1 cellular context compared by ENCODE assay signal in the genomic region with DNA sequence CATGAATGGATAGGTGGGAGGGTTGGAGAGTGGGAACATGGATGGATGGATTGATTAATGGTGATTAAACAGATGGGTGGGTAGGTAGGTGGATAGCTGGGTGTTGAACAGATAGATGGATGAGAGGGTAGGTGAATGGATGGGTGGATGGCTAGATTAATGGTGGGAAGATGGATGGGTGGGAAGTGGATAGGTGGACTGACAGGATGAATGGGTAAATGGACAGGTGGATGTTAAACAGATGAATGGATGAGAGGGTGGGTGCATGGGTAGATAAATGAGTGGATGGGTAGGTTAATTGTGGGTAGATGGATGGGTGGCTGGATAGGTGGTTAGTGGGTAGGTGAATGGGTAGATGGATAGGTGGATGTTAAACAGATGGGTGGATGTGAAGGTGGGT.
TF ChIP-seq lines count a peak whose summit lies in the region.

No MANE protein-coding gene starts in this region.

TF ChIP-seq in HEK293, 187 proteins besides CTCF, POLR2A, EP300 and RAD21 (continued from another document):
- TF ChIP-seq, protein P1, sequence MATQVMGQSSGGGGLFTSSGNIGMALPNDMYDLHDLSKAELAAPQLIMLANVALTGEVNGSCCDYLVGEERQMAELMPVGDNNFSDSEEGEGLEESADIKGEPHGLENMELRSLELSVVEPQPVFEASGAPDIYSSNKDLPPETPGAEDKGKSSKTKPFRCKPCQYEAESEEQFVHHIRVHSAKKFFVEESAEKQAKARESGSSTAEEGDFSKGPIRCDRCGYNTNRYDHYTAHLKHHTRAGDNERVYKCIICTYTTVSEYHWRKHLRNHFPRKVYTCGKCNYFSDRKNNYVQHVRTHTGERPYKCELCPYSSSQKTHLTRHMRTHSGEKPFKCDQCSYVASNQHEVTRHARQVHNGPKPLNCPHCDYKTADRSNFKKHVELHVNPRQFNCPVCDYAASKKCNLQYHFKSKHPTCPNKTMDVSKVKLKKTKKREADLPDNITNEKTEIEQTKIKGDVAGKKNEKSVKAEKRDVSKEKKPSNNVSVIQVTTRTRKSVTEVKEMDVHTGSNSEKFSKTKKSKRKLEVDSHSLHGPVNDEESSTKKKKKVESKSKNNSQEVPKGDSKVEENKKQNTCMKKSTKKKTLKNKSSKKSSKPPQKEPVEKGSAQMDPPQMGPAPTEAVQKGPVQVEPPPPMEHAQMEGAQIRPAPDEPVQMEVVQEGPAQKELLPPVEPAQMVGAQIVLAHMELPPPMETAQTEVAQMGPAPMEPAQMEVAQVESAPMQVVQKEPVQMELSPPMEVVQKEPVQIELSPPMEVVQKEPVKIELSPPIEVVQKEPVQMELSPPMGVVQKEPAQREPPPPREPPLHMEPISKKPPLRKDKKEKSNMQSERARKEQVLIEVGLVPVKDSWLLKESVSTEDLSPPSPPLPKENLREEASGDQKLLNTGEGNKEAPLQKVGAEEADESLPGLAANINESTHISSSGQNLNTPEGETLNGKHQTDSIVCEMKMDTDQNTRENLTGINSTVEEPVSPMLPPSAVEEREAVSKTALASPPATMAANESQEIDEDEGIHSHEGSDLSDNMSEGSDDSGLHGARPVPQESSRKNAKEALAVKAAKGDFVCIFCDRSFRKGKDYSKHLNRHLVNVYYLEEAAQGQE (tag by site-specific recombination; IDR thresholded peaks at IDR 0.05) = no peak
- TF ChIP-seq, protein P2, sequence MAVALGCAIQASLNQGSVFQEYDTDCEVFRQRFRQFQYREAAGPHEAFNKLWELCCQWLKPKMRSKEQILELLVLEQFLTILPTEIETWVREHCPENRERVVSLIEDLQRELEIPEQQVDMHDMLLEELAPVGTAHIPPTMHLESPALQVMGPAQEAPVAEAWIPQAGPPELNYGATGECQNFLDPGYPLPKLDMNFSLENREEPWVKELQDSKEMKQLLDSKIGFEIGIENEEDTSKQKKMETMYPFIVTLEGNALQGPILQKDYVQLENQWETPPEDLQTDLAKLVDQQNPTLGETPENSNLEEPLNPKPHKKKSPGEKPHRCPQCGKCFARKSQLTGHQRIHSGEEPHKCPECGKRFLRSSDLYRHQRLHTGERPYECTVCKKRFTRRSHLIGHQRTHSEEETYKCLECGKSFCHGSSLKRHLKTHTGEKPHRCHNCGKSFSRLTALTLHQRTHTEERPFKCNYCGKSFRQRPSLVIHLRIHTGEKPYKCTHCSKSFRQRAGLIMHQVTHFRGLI (tag by site-specific recombination; IDR thresholded peaks at IDR 0.05) = no peak
- TF ChIP-seq, protein P3, sequence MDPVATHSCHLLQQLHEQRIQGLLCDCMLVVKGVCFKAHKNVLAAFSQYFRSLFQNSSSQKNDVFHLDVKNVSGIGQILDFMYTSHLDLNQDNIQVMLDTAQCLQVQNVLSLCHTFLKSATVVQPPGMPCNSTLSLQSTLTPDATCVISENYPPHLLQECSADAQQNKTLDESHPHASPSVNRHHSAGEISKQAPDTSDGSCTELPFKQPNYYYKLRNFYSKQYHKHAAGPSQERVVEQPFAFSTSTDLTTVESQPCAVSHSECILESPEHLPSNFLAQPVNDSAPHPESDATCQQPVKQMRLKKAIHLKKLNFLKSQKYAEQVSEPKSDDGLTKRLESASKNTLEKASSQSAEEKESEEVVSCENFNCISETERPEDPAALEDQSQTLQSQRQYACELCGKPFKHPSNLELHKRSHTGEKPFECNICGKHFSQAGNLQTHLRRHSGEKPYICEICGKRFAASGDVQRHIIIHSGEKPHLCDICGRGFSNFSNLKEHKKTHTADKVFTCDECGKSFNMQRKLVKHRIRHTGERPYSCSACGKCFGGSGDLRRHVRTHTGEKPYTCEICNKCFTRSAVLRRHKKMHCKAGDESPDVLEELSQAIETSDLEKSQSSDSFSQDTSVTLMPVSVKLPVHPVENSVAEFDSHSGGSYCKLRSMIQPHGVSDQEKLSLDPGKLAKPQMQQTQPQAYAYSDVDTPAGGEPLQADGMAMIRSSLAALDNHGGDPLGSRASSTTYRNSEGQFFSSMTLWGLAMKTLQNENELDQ (tag by site-specific recombination; IDR thresholded peaks at IDR 0.05; ENCODE audit: low read depth) = no peak
- TF ChIP-seq ZNF211 (tag by site-specific recombination; IDR thresholded peaks at IDR 0.05; ENCODE audit: low read depth) (no peak), ZNF366 (tag by site-specific recombination; conservative IDR thresholded peaks at IDR 0.05) (no peak), KLF1 (tag by site-specific recombination; IDR thresholded peaks at IDR 0.05) (no peak), ZNF114 (tag by site-specific recombination; IDR thresholded peaks at IDR 0.05) (no peak), SP2 (tag by site-specific recombination; IDR thresholded peaks at IDR 0.05) (no peak), ZSCAN30 (tag by site-specific recombination; IDR thresholded peaks at IDR 0.05) (no peak), ZNF664 (tag by site-specific recombination; IDR thresholded peaks at IDR 0.05) (no peak), ZNF140 (tag by site-specific recombination; IDR thresholded peaks at IDR 0.05) (no peak), ZNF266 (tag by site-specific recombination; IDR thresholded peaks at IDR 0.05; ENCODE audit: low read depth) (no peak), ZNF146 (tag by site-specific recombination; IDR thresholded peaks at IDR 0.05) (0 out of 2 replicates have a peak, but pooled peaks have one; percentile 4), ZFHX2 (tag by site-specific recombination; conservative IDR thresholded peaks at IDR 0.05) (peak; percentile 95), YY2 (tag by site-specific recombination; IDR thresholded peaks at IDR 0.05) (no peak)
- TF ChIP-seq, protein P4, sequence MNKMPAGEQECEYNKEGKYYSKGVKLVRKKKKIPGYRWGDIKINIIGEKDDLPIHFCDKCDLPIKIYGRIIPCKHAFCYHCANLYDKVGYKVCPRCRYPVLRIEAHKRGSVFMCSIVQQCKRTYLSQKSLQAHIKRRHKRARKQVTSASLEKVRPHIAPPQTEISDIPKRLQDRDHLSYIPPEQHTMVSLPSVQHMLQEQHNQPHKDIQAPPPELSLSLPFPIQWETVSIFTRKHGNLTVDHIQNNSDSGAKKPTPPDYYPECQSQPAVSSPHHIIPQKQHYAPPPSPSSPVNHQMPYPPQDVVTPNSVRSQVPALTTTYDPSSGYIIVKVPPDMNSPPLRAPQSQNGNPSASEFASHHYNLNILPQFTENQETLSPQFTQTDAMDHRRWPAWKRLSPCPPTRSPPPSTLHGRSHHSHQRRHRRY (tag by site-specific recombination; IDR thresholded peaks at IDR 0.05) = no peak
TF ChIP-seq in HEK293: peak in this region for 6.
